In the genomic region with DNA sequence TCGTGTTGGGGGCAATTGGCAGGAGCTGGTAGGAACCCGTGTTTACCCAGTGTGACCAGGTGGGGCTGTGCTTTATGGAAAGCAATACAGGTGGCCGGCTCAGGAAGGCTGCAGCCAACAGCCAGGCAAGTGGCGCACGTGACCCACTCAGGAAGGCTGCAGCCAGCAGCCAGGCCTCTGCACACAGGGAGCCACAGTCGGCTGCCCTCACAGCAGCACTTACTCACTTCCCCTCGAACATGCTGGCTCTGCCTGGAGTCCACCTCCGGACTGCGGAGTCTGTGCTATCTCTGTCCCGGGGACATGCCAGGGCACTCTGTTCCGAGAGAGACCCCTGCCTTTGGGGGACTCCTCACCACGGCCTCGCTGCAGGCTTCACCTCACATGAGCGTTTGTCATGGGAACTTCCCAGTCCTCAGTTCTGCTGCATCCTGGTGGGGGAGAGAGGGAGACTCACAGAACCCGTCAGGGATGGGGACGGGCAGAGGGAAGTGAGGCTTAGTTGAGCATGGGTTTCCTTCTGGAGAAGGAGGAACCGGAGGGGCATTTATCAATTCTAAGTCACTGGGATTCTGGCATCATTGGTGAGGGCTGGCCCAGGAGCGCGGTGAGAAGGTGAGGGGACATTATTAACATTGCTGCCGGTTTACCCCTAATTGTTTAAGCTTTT, we compare ENCODE assay signal across 14 cellular contexts.
DNase-seq lines count a peak whose midpoint lies in the region; ATAC-seq, FAIRE-seq and TF ChIP-seq lines count a peak whose summit lies in the region.
"Had no signal": no experiment of that assay in that cellular context is flagged by ENCODE, and none has a peak within 500 bp of the region (broad histone marks: within the 10 kb centered on the region; RNA-seq: fewer than 3 reads in every experiment).

No MANE protein-coding gene starts in this region.

- no peak overlapping the region for H3K4me3 ChIP-seq in hepatocyte
- H3K4me3 ChIP-seq in spleen: no peak overlapping the region
- H3K4me3 ChIP-seq: MG63 had no signal

- no peaks in the 10 kb centered on the region for H3K9me3 ChIP-seq in hepatocyte (ENCODE audit: low read depth)
- H3K9me3 ChIP-seq in spleen: no peaks in the 10 kb centered on the region
- H3K9me3 ChIP-seq: MG63 had no signal

- no peaks in the 10 kb centered on the region for H3K27me3 ChIP-seq in hepatocyte
- peaks cover 0 to 31% (median 0%) of the 10 kb centered on the region in 7 donors for H3K27me3 ChIP-seq in spleen (replicated peaks in 1 of 7)
- H3K27me3 ChIP-seq: MG63 had no signal

- intact Hi-C loops in spleen (cut with DNase I; ENCODE audit: low total_unique reads): no loop called here

- no peak for TF ChIP-seq CTCF in hepatocyte (IDR thresholded peaks at IDR 0.05; ENCODE audit: poor library complexity)
- TF ChIP-seq CTCF in spleen (IDR thresholded peaks at IDR 0.05 in 8 of 11, conservative IDR thresholded peaks at IDR 0.05 in 3 of 11): no peak
- TF ChIP-seq CTCF in GM10266 (IDR thresholded peaks at IDR 0.05; ENCODE audit: control insufficient read depth, insufficient read depth, low read depth, missing control alignments): no peak

- H3K27ac ChIP-seq in hepatocyte (peak overlapping the region; percentile 40), spleen (no peak overlapping the region)

- H3K4me2 ChIP-seq in hepatocyte: no peak overlapping the region

- 69% methylated on average over 20 of the region's 20 CpGs for WGBS in hepatocyte (ENCODE audit: low lambda C conversion rate, missing lambda C conversion rate)
- WGBS in spleen, 5 donors: 43 to 67% (median 54%) methylated on average over 13 to 20 of the region's 20 CpGs

- H4K20me1 ChIP-seq in hepatocyte (ENCODE audit: insufficient read depth, poor library complexity, severe bottlenecking): no peaks in the 10 kb centered on the region

- ATAC-seq in HG03565 (IDR thresholded peaks at IDR 0.05; ENCODE audit: unreplicated experiment): no peak

- H3K36me3 ChIP-seq in hepatocyte (replicated peaks; ENCODE audit: insufficient read depth, low read depth) (no peaks in the 10 kb centered on the region), spleen (no peaks in the 10 kb centered on the region)
- H3K36me3 ChIP-seq: MG63 had no signal

- DNase-seq in NCI-H1092 (lab: John Stamatoyannopoulos, UW) (peak; percentile 75), NCI-H69 (lab: John Stamatoyannopoulos, UW) (peak; percentile 8), hepatocyte (ENCODE audit: low spot score) (peak; percentile 64), spleen (peak; percentile 68), GM12892 (ENCODE audit: insufficient read length) (no peak), GM10266 (ENCODE audit: extremely low spot score) (no peak), AML-193 (lab: John Stamatoyannopoulos, UW) (no peak)
- DNase-seq: CD4-positive, alpha-beta T cell; immature natural killer cell; MG63; naive B cell; right cardiac atrium had no signal

- no peak for FAIRE-seq in GM12892 (lab: Jason Lieb, UNC)
- FAIRE-seq: colon had no signal

- no peak for TF ChIP-seq POLR2A in spleen (IDR thresholded peaks at IDR 0.05)
- no peak for TF ChIP-seq POLR2A in GM12892 (IDR thresholded peaks at IDR 0.05; ENCODE audit: low read depth, low read length)

- no peak overlapping the region for H2AFZ ChIP-seq in hepatocyte

- H3K4me1 ChIP-seq in hepatocyte (ENCODE audit: insufficient read depth): peaks cover 17% of the 10 kb centered on the region
- H3K4me1 ChIP-seq in spleen: no peaks in the 10 kb centered on the region

- H3K79me2 ChIP-seq in hepatocyte: no peaks in the 10 kb centered on the region

- H3K9me2 ChIP-seq in hepatocyte (replicated peaks; ENCODE audit: insufficient read depth): no peaks in the 10 kb centered on the region

Comparison
In these comparisons a context has a peak if more than half of its experiments do, and no peak if none do; other contexts are left out.
1. DNase-seq: peak in NCI-H1092 (single experiment), NCI-H69 (single experiment), hepatocyte (single experiment) and spleen (single experiment); none in GM12892 (single experiment), GM10266 (single experiment) and AML-193 (0 of 2).